1 cellular context compared by ENCODE assay signal in the genomic region with DNA sequence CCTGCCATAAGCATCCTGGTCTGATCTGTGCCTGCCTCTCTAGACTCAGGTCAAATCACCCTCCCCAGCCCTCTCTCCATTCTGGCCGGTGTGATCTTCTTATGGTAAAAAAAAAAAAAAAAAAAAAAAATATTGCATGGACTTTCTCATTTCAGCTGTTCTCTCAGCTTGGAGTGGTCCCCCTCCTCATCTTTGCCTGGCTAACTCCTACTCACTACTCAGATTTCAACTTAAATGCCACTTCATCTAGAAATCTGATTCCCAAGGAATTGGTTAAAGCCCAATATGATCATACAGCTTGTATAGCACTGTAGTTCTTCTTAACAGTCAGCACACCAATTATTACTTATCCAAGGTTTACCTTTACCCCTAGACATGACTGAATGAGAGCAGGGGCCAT.
TF ChIP-seq lines count a peak whose summit lies in the region.

No MANE protein-coding gene starts in this region.

TF ChIP-seq in HepG2, 621 proteins besides CTCF, POLR2A, EP300 and RAD21 (continued from another document):
- TF ChIP-seq PRDM4 (CRISPR knock-in tag; IDR thresholded peaks at IDR 0.05; ENCODE audit: borderline replicate concordance): no peak
- TF ChIP-seq NR2F1 (CRISPR knock-in tag; IDR thresholded peaks at IDR 0.05): no peak
- no peak for TF ChIP-seq ZNF781 (CRISPR knock-in tag; IDR thresholded peaks at IDR 0.05; ENCODE audit: borderline replicate concordance, not compliant biosample characterization)
- TF ChIP-seq WIZ (CRISPR knock-in tag; IDR thresholded peaks at IDR 0.05): no peak
- TF ChIP-seq GATA4 (IDR thresholded peaks at IDR 0.05; ENCODE audit: borderline replicate concordance, low read depth): no peak
- TF ChIP-seq ZFP36 (IDR thresholded peaks at IDR 0.05; ENCODE audit: borderline replicate concordance, low read depth, low read length, partially characterized antibody): no peak
- TF ChIP-seq JUN (CRISPR knock-in tag; IDR thresholded peaks at IDR 0.05): no peak
- TF ChIP-seq FOXK1 (CRISPR knock-in tag; IDR thresholded peaks at IDR 0.05; ENCODE audit: borderline replicate concordance, low read depth): no peak
TF ChIP-seq in HepG2: peak in this region for 0.
